In the genomic region with DNA sequence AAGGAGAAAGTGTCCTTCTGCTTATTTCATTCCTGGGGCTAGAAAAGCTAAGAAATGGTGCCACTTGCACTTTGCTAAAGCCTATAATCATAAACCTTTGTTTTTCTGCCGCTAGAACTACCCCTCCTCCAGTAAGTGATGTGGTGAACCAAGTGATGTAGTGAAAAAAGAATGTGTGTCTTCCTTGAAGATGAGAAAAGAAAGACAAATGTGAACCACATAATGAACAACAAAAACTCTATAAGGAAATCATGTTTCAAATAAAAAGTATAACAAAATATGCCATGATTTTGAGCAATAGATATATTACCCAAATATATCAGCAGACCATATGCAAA, we compare ENCODE assay signal across 20 cellular contexts.
"Had no signal": no experiment of that assay in that cellular context is flagged by ENCODE, and none has a peak within 500 bp of the region (broad histone marks: within the 10 kb centered on the region; RNA-seq: fewer than 3 reads in every experiment).

No MANE protein-coding gene starts in this region.

- H3K27me3 ChIP-seq: breast epithelium, dorsolateral prefrontal cortex, foreskin keratinocyte, heart left ventricle, ovary, sigmoid colon had no signal

- H3K4me1 ChIP-seq: breast epithelium, foreskin keratinocyte had no signal

- H3K4me3 Mint-ChIP-seq: activated CD8-positive, alpha-beta memory T cell treated with anti-CD3 and anti-CD28 coated beads, Interleukin-2, amount 10 ng/mL, durations not matched to agents 7 days and 5 days; activated naive CD8-positive, alpha-beta T cell; activated T-cell treated with anti-CD3 and anti-CD28 coated beads, Interleukin-2, amount 50 U/mL, for 4 hours; stimulated activated naive CD8-positive, alpha-beta T cell treated with anti-CD3 and anti-CD28 coated beads, Interleukin-15, amount 100 ng/mL, for 72 hours; T-helper 17 cell had no signal

- H3K36me3 Mint-ChIP-seq: activated CD8-positive, alpha-beta memory T cell treated with anti-CD3 and anti-CD28 coated beads, Interleukin-2, amount 10 ng/mL, durations not matched to agents 7 days and 5 days; activated naive CD8-positive, alpha-beta T cell had no signal

- H3K4me1 Mint-ChIP-seq: activated CD8-positive, alpha-beta memory T cell treated with anti-CD3 and anti-CD28 coated beads, Interleukin-2, amount 10 ng/mL, durations not matched to agents 7 days and 5 days; stimulated activated naive CD8-positive, alpha-beta T cell treated with anti-CD3 and anti-CD28 coated beads, Interleukin-15, amount 100 ng/mL, for 72 hours; T-helper 17 cell had no signal

- H3K27ac Mint-ChIP-seq: activated CD8-positive, alpha-beta memory T cell treated with anti-CD3 and anti-CD28 coated beads, Interleukin-2, amount 10 ng/mL, durations not matched to agents 7 days and 5 days; activated naive CD8-positive, alpha-beta T cell; stimulated activated naive CD8-positive, alpha-beta T cell treated with anti-CD3 and anti-CD28 coated beads, Interleukin-15, amount 100 ng/mL, for 72 hours; T-helper 17 cell had no signal

- DNase-seq: activated CD4-positive, alpha-beta T cell treated with anti-CD3 and anti-CD28 coated beads for 1 hour; activated CD4-positive, alpha-beta T cell treated with anti-CD3 and anti-CD28 coated beads, Interleukin-2, amount 50 U/mL, for 48 hours; activated CD8-positive, alpha-beta memory T cell treated with anti-CD3 and anti-CD28 coated beads, Interleukin-2, amount 10 ng/mL, durations not matched to agents 7 days and 5 days; activated effector memory CD4-positive, alpha-beta T cell treated with anti-CD3 and anti-CD28 coated beads, Interleukin-2, amount 50 U/mL, for 16 hours; activated T-cell treated with anti-CD3 and anti-CD28 coated beads, Interleukin-2, amount 50 U/mL, for 4 hours; anterior cingulate cortex; dorsolateral prefrontal cortex; foreskin keratinocyte; heart left ventricle; islet precursor cell; left ventricle myocardium superior; mesendoderm; ovary; sigmoid colon; stimulated activated CD4-positive, alpha-beta T cell treated with anti-CD3 and anti-CD28 coated beads, Interleukin-4, amount 100 ng/mL, for 4 hours; stimulated activated naive CD8-positive, alpha-beta T cell treated with anti-CD3 and anti-CD28 coated beads, Interleukin-15, amount 100 ng/mL, for 72 hours; T-helper 17 cell had no signal

- H3K27ac ChIP-seq: breast epithelium, dorsolateral prefrontal cortex, foreskin keratinocyte, heart left ventricle, ovary, thoracic aorta had no signal

- H3K4me3 ChIP-seq: breast epithelium, dorsolateral prefrontal cortex, heart left ventricle, ovary, sigmoid colon, thoracic aorta had no signal

- H3K27me3 Mint-ChIP-seq: activated CD8-positive, alpha-beta memory T cell treated with anti-CD3 and anti-CD28 coated beads, Interleukin-2, amount 10 ng/mL, durations not matched to agents 7 days and 5 days; stimulated activated naive CD8-positive, alpha-beta T cell treated with anti-CD3 and anti-CD28 coated beads, Interleukin-15, amount 100 ng/mL, for 72 hours had no signal

- H3K9me3 ChIP-seq: ovary, thoracic aorta had no signal

- H3K36me3 ChIP-seq: breast epithelium, heart left ventricle, ovary, sigmoid colon, thoracic aorta had no signal
